ENCODE assay signal across 13 cellular contexts in the genomic region with DNA sequence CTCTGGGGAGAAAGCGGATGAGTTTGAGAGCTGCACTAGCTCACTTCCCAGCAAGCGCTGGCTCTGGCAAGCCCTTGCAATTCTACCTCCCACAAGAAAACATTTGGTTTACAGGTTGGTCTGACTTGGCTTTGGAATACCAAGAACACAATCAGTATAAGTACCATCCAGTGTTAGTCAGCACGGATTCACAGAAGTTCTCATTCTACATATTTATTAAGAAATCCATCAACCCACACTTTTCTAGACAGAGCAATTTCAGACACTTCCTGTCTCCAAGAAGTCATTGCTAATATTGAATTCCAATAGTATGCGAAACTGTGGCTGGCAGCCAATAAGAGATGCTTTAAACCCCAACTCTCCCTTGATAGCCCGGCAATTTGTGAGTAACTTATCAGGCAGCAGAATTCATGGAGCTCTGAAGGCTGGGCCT. TPM values are rescaled to one million over a fixed set of nuclear protein-coding genes. Genes with fewer than 3 reads are reported as not detected.
DNase-seq lines count a peak whose midpoint lies in the region; ATAC-seq and TF ChIP-seq lines count a peak whose summit lies in the region.
"Had no signal": no experiment of that assay in that cellular context is flagged by ENCODE, and none has a peak within 500 bp of the region (broad histone marks: within the 10 kb centered on the region; RNA-seq: fewer than 3 reads in every experiment).

No MANE protein-coding gene starts in this region.

- H3K9ac ChIP-seq in mammary epithelial cell (ENCODE audit: insufficient read depth, low read length): no peak overlapping the region

- H3K36me3 ChIP-seq in mammary epithelial cell (ENCODE audit: insufficient read depth, low read length): no peaks in the 10 kb centered on the region
- H3K36me3 ChIP-seq: esophagus muscularis mucosa had no signal

- DNase-seq in AG08395 (ENCODE audit: low spot score): peak; percentile 89
- peak; percentile 83 for DNase-seq in HS-5 (ENCODE audit: low read depth)
- peak; percentile 33 for DNase-seq in mammary epithelial cell
- peak; percentile 3 for DNase-seq in kidney glomerular epithelial cell (lab: John Stamatoyannopoulos, UW)
- no peak for DNase-seq in amniotic stem cell (lab: John Stamatoyannopoulos, UW)
- DNase-seq in GF-D8 (lab: John Stamatoyannopoulos, UW): no peak
- DNase-seq: activated naive CD4-positive, alpha-beta T cell treated with anti-CD3 and anti-CD28 coated beads, Interleukin-2, amount 50 U/mL, for 16 hours; NCI-H1105; NCI-H446 treated with DMSO at 0.1 percent for 48 hours; T-cell had no signal

- H4K20me1 ChIP-seq in mammary epithelial cell (ENCODE audit: insufficient read depth, low read length): no peaks in the 10 kb centered on the region

- no peak overlapping the region for H3K4me3 ChIP-seq in mammary epithelial cell (replicated peaks in 1 of 3; ENCODE audit: insufficient read depth in 1 of 3, low read depth in 2 of 3, low read length in 3 of 3)
- H3K4me3 ChIP-seq: esophagus muscularis mucosa had no signal

- BruUV-seq in mammary epithelial cell (replicated peaks; lab: Mats Ljungman, UMichigan): no TSS peak

- CTCF ChIA-PET in mammary epithelial cell (lab: Charles Lee; ENCODE audit: low non-redundant PET): interaction anchor here (0.6 kb wide), 4 partner anchors 17 to 313 kb away, joined by 3 to 5 read pairs (median 3); no protein-coding TSS in a partner anchor

- no peak for TF ChIP-seq CTCF in mammary epithelial cell (conservative IDR thresholded peaks at IDR 0.05 in 1 of 2, IDR thresholded peaks at IDR 0.05 in 1 of 2; ENCODE audit: extremely low read depth in 1 of 2, insufficient read depth in 1 of 2, low read depth in 1 of 2, low read length in 2 of 2)

- ATAC-seq in HG03342 (IDR thresholded peaks at IDR 0.05; ENCODE audit: unreplicated experiment): no peak
- no peak for ATAC-seq in HG03460 (IDR thresholded peaks at IDR 0.05; ENCODE audit: unreplicated experiment)
- ATAC-seq: T-cell had no signal

- no peaks in the 10 kb centered on the region for H3K27me3 ChIP-seq in mammary epithelial cell (ENCODE audit: insufficient read depth, low read length)

- in situ Hi-C loops in mammary epithelial cell (cut with MboI; ENCODE audit: low sequenced_read_pairs in 2 of 2): loop anchor here in 1 of 2 donors (10.0 kb wide), 1 partner anchor 313 kb away; no protein-coding TSS in a partner anchor

- H3K4me1 ChIP-seq in mammary epithelial cell (ENCODE audit: insufficient read depth, low read length): peaks cover 21% of the 10 kb centered on the region

- dilution Hi-C loops in mammary epithelial cell (cut with HindIII; ENCODE audit: low sequenced_read_pairs): loop anchor here (5.0 to 25.0 kb wide), 2 partner anchors 86 to 311 kb away; no protein-coding TSS in a partner anchor

- H3K79me2 ChIP-seq in mammary epithelial cell (ENCODE audit: insufficient read depth, low read length): no peaks in the 10 kb centered on the region

- peak overlapping the region; percentile 2 for H3K4me2 ChIP-seq in mammary epithelial cell (ENCODE audit: insufficient read depth, low read depth, low read length)

- H3K27ac ChIP-seq in mammary epithelial cell (ENCODE audit: insufficient read depth, low read depth, low read length): no peak overlapping the region
- H3K27ac ChIP-seq: esophagus muscularis mucosa had no signal

- 44% methylated on average over 5 of the region's 5 CpGs for WGBS in mammary epithelial cell (ENCODE audit: low coverage, missing lambda C conversion rate)

- H2AFZ ChIP-seq in mammary epithelial cell (ENCODE audit: low read depth, low read length): no peak overlapping the region

- H3K9me3 ChIP-seq in mammary epithelial cell (replicated peaks; ENCODE audit: insufficient read depth, low read length): no peaks in the 10 kb centered on the region
- H3K9me3 ChIP-seq: esophagus muscularis mucosa had no signal

- intact Hi-C loops in mammary epithelial cell (cut with micrococcal nuclease): loop anchor here (1.0 to 5.0 kb wide), 3 partner anchors 10 to 926 kb away; a partner anchor contains a TSS

RNA-seq across cellular contexts. Expression of a gene that starts 59.5 kb away (rescaled TPM):
- total RNA-seq in mammary epithelial cell: 10 to 100 TPM in 1 of 2 donors, 1 to 10 TPM in 1; 7.7 to 19.4 TPM
- 6.8 TPM for polyA plus RNA-seq in mammary epithelial cell
- 11.8 TPM for polyA minus RNA-seq in mammary epithelial cell

Comparison
In these comparisons a context has a peak if more than half of its experiments do, and no peak if none do; other contexts are left out.
1. DNase-seq: peak in AG08395 (single experiment), HS-5 (single experiment), mammary epithelial cell (single experiment) and kidney glomerular epithelial cell (single experiment); none in amniotic stem cell (single experiment) and GF-D8 (single experiment).